9 cellular contexts compared by ENCODE assay signal in the genomic region with DNA sequence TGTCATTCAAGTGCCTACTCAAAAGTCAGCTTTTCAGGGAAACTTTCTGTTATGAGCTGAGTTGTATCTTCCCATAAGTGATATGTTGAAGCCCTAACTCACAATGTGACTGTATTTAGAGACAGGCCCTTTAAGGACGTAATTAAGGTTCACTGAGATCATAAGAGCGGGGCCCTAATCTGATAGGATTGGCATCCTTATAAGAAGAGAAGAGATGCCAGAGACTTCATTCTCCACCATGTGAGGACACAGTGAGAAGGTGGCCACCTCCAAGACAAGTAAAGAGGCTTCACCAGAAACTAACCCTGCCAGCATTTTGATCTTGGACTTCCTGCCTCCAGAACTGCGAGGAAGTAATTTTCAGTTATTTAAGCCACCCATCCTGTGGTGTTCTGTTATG. TPM values are rescaled to one million over a fixed set of nuclear protein-coding genes. Genes with fewer than 3 reads are reported as not detected.
"Had no signal": no experiment of that assay in that cellular context is flagged by ENCODE, and none has a peak within 500 bp of the region (broad histone marks: within the 10 kb centered on the region; RNA-seq: fewer than 3 reads in every experiment).

No MANE protein-coding gene starts in this region.

- FAIRE-seq: G401.6, GM12878, GM12891, GM12892, GM18507, GM19239 had no signal

- ATAC-seq: GM12878 had no signal

- H3K4me3 ChIP-seq: GM12878 had no signal

- DNase-seq: GDM1, GF-D8 had no signal

RNA-seq across cellular contexts. Expression of a gene that starts 12.7 kb away (rescaled TPM):
- total RNA-seq: G401 had no signal
- polyA plus RNA-seq: GM12878 had no signal
